In the genomic region with DNA sequence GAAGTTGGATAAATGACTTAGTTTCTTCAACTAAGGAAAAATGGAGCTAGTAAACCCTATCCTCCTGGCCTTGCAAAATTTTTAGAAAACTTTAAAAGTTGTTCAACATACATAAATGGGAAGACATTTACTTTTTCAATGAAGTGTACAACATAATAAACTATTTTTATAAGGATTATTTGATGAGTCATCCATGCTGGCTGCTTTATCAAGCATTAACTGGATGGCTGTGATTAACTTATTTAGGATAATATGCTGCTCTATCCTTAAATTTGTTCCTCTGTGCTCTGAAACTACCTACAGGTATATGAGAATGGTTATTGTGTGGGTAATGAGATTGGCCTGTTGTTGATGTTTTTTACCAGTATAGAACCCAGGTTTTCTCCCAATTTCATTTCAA, we compare ENCODE assay signal across 37 cellular contexts. TPM values are rescaled to one million over a fixed set of nuclear protein-coding genes. Genes with fewer than 3 reads are reported as not detected.
"Had no signal": no experiment of that assay in that cellular context is flagged by ENCODE, and none has a peak within 500 bp of the region (broad histone marks: within the 10 kb centered on the region; RNA-seq: fewer than 3 reads in every experiment).

No MANE protein-coding gene starts in this region.

- ATAC-seq: natural killer cell; psoas muscle; sciatic nerve; stimulated activated memory B cell treated with anti-CD40 and anti-IgM and Interleukin-4, amounts not matched to agents 10 μg/mL and 1 μg/mL and 100 μg/mL, for 72 hours; stimulated activated naive CD8-positive, alpha-beta T cell treated with anti-CD3 and anti-CD28 coated beads, Interleukin-15, amount 100 ng/mL, for 72 hours had no signal

- H3K9me3 ChIP-seq: left ventricle myocardium inferior, neutrophil, psoas muscle, right atrium auricular region, spleen, tibial nerve, uterus had no signal

- H3K27me3 ChIP-seq: neural progenitor cell, neutrophil, right atrium auricular region, tibial nerve, uterus had no signal

- H3K79me2 ChIP-seq: parathyroid adenoma had no signal

- H3K36me3 Mint-ChIP-seq: immature natural killer cell; mesothelial cell of epicardium; naive B cell; natural killer cell; neural progenitor cell; stimulated activated memory B cell treated with anti-CD40 and anti-IgM and Interleukin-4, amounts not matched to agents 10 μg/mL and 1 μg/mL and 100 μg/mL, for 72 hours; type B pancreatic cell had no signal

- H3K36me3 ChIP-seq: left ventricle myocardium inferior, neural progenitor cell, neutrophil, right atrium auricular region, spleen, tibial nerve, uterus had no signal

- H3K4me1 Mint-ChIP-seq: immature natural killer cell, mesothelial cell of epicardium, natural killer cell, nephron progenitor cell, neural progenitor cell had no signal

- H3K9ac ChIP-seq: neural progenitor cell, parathyroid adenoma had no signal

- H3K4me1 ChIP-seq: left ventricle myocardium inferior, neural progenitor cell, parathyroid adenoma, psoas muscle, right atrium auricular region, tibial nerve, uterus had no signal

- H3K27ac ChIP-seq: left ventricle myocardium inferior, neural progenitor cell, neutrophil, parathyroid adenoma, psoas muscle, right atrium auricular region, spleen, tibial nerve, uterus had no signal

- H3K4me3 ChIP-seq: left ventricle myocardium inferior, lung, neural progenitor cell, psoas muscle, right atrium auricular region, spleen, tibial nerve, uterus had no signal

- DNase-seq: hypothalamus; immature natural killer cell; islet precursor cell; left ventricle myocardium inferior; mesendoderm; naive B cell; natural killer cell; nephron progenitor cell; occipital lobe; psoas muscle; small intestine; spleen; stimulated activated CD4-positive, alpha-beta T cell treated with anti-CD3 and anti-CD28 coated beads, Interleukin-2, amount 100 ng/mL, for 48 hours; stimulated activated CD4-positive, alpha-beta T cell treated with anti-CD3 and anti-CD28 coated beads, Interleukin-4, amount 100 ng/mL, for 4 hours; stimulated activated CD8-positive, alpha-beta memory T cell treated with anti-CD3 and anti-CD28 coated beads, Interleukin-4, amount 100 ng/mL, for 48 hours; stimulated activated naive CD4-positive, alpha-beta T cell treated with Interleukin-2 at 50 U/mL for 16 hours; stimulated activated naive CD8-positive, alpha-beta T cell treated with anti-CD3 and anti-CD28 coated beads, Interleukin-15, amount 100 ng/mL, for 72 hours; substantia nigra; uterus had no signal

- H2AFZ ChIP-seq: neural progenitor cell, parathyroid adenoma had no signal

- FAIRE-seq: small intestine had no signal

- H3K4me3 Mint-ChIP-seq: immature natural killer cell; mesothelial cell of epicardium; naive B cell; natural killer cell; nephron progenitor cell; neural progenitor cell; stimulated activated memory B cell treated with anti-CD40 and anti-IgM and Interleukin-4, amounts not matched to agents 10 μg/mL and 1 μg/mL and 100 μg/mL, for 72 hours; stimulated activated naive CD8-positive, alpha-beta T cell treated with anti-CD3 and anti-CD28 coated beads, Interleukin-15, amount 100 ng/mL, for 72 hours; type B pancreatic cell had no signal

- H3K4me2 ChIP-seq: neural progenitor cell had no signal

- H3K27ac Mint-ChIP-seq: immature natural killer cell; mesothelial cell of epicardium; naive B cell; natural killer cell; nephron progenitor cell; neural progenitor cell; stimulated activated memory B cell treated with anti-CD40 and anti-IgM and Interleukin-4, amounts not matched to agents 10 μg/mL and 1 μg/mL and 100 μg/mL, for 72 hours; stimulated activated naive CD8-positive, alpha-beta T cell treated with anti-CD3 and anti-CD28 coated beads, Interleukin-15, amount 100 ng/mL, for 72 hours; type B pancreatic cell had no signal

- H3K9me3 Mint-ChIP-seq: immature natural killer cell; mesothelial cell of epicardium; naive B cell; natural killer cell; nephron progenitor cell; neural progenitor cell; stimulated activated memory B cell treated with anti-CD40 and anti-IgM and Interleukin-4, amounts not matched to agents 10 μg/mL and 1 μg/mL and 100 μg/mL, for 72 hours; stimulated activated naive CD8-positive, alpha-beta T cell treated with anti-CD3 and anti-CD28 coated beads, Interleukin-15, amount 100 ng/mL, for 72 hours; type B pancreatic cell had no signal

RNA-seq across cellular contexts. Expression of gene DYTN, which starts 21.3 kb away (rescaled TPM):
- total RNA-seq: kidney epithelial cell, left ventricle myocardium inferior, lower leg skin, lung, mesothelial cell of epicardium, natural killer cell, occipital lobe, osteocyte, posterior vena cava, psoas muscle, right atrium auricular region, sciatic nerve, temporal lobe, tibial nerve, ureter, uterus had no signal
- polyA plus RNA-seq: immature natural killer cell, psoas muscle, small intestine, spleen, thymus had no signal

RNA-seq across cellular contexts. Expression of gene FAM237A, which starts 54.6 kb away (rescaled TPM):
- total RNA-seq: kidney epithelial cell, left ventricle myocardium inferior, lower leg skin, lung, mesothelial cell of epicardium, mononuclear cell, natural killer cell, occipital lobe, osteocyte, posterior vena cava, psoas muscle, right atrium auricular region, sciatic nerve, spleen, temporal lobe, tibial nerve, ureter, uterus had no signal
- polyA plus RNA-seq: immature natural killer cell, lung, psoas muscle, small intestine, spleen had no signal
